18 cellular contexts compared by ENCODE assay signal in the genomic region with DNA sequence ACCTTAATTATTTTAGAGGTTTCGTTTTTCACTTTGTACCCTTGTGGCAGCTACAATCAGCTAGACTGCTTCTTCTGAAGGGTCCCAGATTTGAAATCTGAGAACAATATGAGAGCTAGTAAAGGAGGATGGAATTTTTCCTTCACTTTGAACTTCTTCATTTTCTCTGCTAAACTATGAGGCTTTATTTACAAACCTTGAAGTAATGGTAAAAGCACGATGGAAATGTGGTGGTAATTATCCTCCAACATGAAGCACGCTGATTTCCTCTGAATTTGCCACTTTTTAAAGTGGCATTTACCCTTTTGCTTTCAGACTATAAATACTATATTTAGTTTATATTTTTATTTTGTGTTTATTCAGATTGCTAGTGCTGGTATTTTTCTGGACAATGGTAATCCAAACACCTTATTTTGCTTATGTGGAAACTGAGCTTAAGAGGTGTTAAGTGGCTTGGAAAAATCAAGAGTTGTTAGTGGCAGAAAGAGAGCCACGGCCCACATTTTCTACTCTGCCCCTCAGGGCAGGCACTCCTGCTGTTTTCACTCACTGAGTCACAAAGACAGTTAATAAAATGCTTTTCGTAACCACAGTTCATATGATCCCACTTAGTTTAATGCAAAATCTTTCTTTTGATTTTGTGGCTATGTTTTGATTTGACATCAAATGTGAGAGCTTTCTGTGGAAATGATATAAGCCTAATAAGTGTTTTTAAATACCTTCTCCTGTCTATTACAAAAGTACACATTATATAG. TPM values are rescaled to one million over a fixed set of nuclear protein-coding genes. Genes with fewer than 3 reads are reported as not detected.
DNase-seq lines count a peak whose midpoint lies in the region; ATAC-seq, FAIRE-seq and TF ChIP-seq lines count a peak whose summit lies in the region.
"Had no signal": no experiment of that assay in that cellular context is flagged by ENCODE, and none has a peak within 500 bp of the region (broad histone marks: within the 10 kb centered on the region; RNA-seq: fewer than 3 reads in every experiment).

No MANE protein-coding gene starts in this region.

- no peaks in the 10 kb centered on the region for H3K9me3 ChIP-seq in hepatocyte (ENCODE audit: low read depth)
- H3K9me3 ChIP-seq: BE2C had no signal

- H3K9me2 ChIP-seq in hepatocyte (replicated peaks; ENCODE audit: insufficient read depth) (no peaks in the 10 kb centered on the region), GM23338 (ENCODE audit: insufficient read depth) (no peaks in the 10 kb centered on the region)

- H3K27ac Mint-ChIP-seq in glutamatergic neuron (ENCODE audit: unreplicated experiment) (no peak overlapping the region), GM23338 (no peak overlapping the region)
- H3K27ac Mint-ChIP-seq: activated T-cell treated with anti-CD3 and anti-CD28 coated beads, Interleukin-2, amount 50 U/mL, for 72 hours had no signal

- ATAC-seq in HG02798 (IDR thresholded peaks at IDR 0.05; ENCODE audit: poor library complexity, unreplicated experiment): no peak
- ATAC-seq in GM23338: no peak
- ATAC-seq: activated CD4-positive, CD25-positive, alpha-beta regulatory T cell treated with anti-CD3 and anti-CD28 coated beads, Interleukin-2, amount 50 U/mL, for 24 hours; activated T-cell treated with anti-CD3 and anti-CD28 coated beads, Interleukin-2, amount 50 U/mL, for 72 hours had no signal

- no peak for FAIRE-seq in urothelium cell line (lab: Jason Lieb, UNC)

- H3K36me3 Mint-ChIP-seq in glutamatergic neuron (ENCODE audit: unreplicated experiment): no peaks in the 10 kb centered on the region
- H3K36me3 Mint-ChIP-seq in GM23338 (ENCODE audit: low read depth): no peaks in the 10 kb centered on the region

- H3K4me1 ChIP-seq in KMS-11 (ENCODE audit: low read depth, poor library complexity, severe bottlenecking): peaks cover 24% of the 10 kb centered on the region
- H3K4me1 ChIP-seq in hepatocyte (ENCODE audit: insufficient read depth): peaks cover 8% of the 10 kb centered on the region
- no peaks in the 10 kb centered on the region for H3K4me1 ChIP-seq in GM23338 (ENCODE audit: insufficient read depth)
- H3K4me1 ChIP-seq: BE2C had no signal

- 27% methylated on average over 5 of the region's 5 CpGs for WGBS in hepatocyte (ENCODE audit: low lambda C conversion rate, missing lambda C conversion rate)

- TF ChIP-seq CTCF in AG09309 (IDR thresholded peaks at IDR 0.05; ENCODE audit: control insufficient read depth, insufficient read depth, low read depth, low read length, missing control alignments) (no peak), KMS-11 (conservative IDR thresholded peaks at IDR 0.05; ENCODE audit: low read depth, low read length) (no peak), hepatocyte (IDR thresholded peaks at IDR 0.05; ENCODE audit: poor library complexity) (no peak), glutamatergic neuron (IDR thresholded peaks at IDR 0.05; ENCODE audit: partially characterized antibody, unreplicated experiment) (no peak), GM23338 (conservative IDR thresholded peaks at IDR 0.05; ENCODE audit: low read depth in 2 of 2) (no peak)

- no peak overlapping the region for H3K4me3 Mint-ChIP-seq in glutamatergic neuron (ENCODE audit: unreplicated experiment)
- no peak overlapping the region for H3K4me3 Mint-ChIP-seq in GM23338
- H3K4me3 Mint-ChIP-seq: activated T-cell treated with anti-CD3 and anti-CD28 coated beads, Interleukin-2, amount 50 U/mL, for 72 hours had no signal

- H4K20me1 ChIP-seq in KMS-11 (ENCODE audit: insufficient read depth) (no peaks in the 10 kb centered on the region), hepatocyte (ENCODE audit: insufficient read depth, poor library complexity, severe bottlenecking) (no peaks in the 10 kb centered on the region), GM23338 (replicated peaks; ENCODE audit: insufficient read depth) (no peaks in the 10 kb centered on the region)

- H3K4me3 ChIP-seq in AG09309 (ENCODE audit: control insufficient read depth, low read depth, low read length): no peak overlapping the region
- no peak overlapping the region for H3K4me3 ChIP-seq in KMS-11 (IDR thresholded peaks at IDR 0.05; ENCODE audit: insufficient read depth, low read depth, low read length)
- no peak overlapping the region for H3K4me3 ChIP-seq in hepatocyte
- no peak overlapping the region for H3K4me3 ChIP-seq in GM23338

- H3K79me2 ChIP-seq in KMS-11 (ENCODE audit: insufficient read depth, low read depth) (no peaks in the 10 kb centered on the region), hepatocyte (no peaks in the 10 kb centered on the region), GM23338 (replicated peaks; ENCODE audit: insufficient read depth) (no peaks in the 10 kb centered on the region)

- peak overlapping the region; percentile 25; the same call in 1 of the 2 replicates for H3K9ac ChIP-seq in KMS-11

- H2AFZ ChIP-seq in KMS-11 (ENCODE audit: low read depth) (peak overlapping the region; percentile 48), hepatocyte (no peak overlapping the region), GM23338 (no peak overlapping the region)

- H3K27me3 Mint-ChIP-seq in glutamatergic neuron (ENCODE audit: unreplicated experiment) (no peaks in the 10 kb centered on the region), GM23338 (ENCODE audit: insufficient read depth, low read depth, poor library complexity) (peaks cover 4% of the 10 kb centered on the region)

- H3K27me3 ChIP-seq in KMS-11 (ENCODE audit: insufficient read depth, low read depth): no peaks in the 10 kb centered on the region
- no peaks in the 10 kb centered on the region for H3K27me3 ChIP-seq in hepatocyte
- no peaks in the 10 kb centered on the region for H3K27me3 ChIP-seq in GM23338 (ENCODE audit: insufficient read depth)
- H3K27me3 ChIP-seq: BE2C had no signal

- H3K36me3 ChIP-seq in KMS-11 (ENCODE audit: insufficient read depth) (no peaks in the 10 kb centered on the region), hepatocyte (replicated peaks; ENCODE audit: insufficient read depth, low read depth) (no peaks in the 10 kb centered on the region), GM23338 (ENCODE audit: insufficient read depth) (no peaks in the 10 kb centered on the region)
- H3K36me3 ChIP-seq: BE2C had no signal

- in situ Hi-C loops in SK-MEL-5 (cut with HindIII; ENCODE audit: low pct_unique_long_range_greater_than_20kb, low sequenced_read_pairs): no loop called here

- peaks cover 4% of the 10 kb centered on the region for H3K4me1 Mint-ChIP-seq in glutamatergic neuron (ENCODE audit: low read depth, unreplicated experiment)
- no peaks in the 10 kb centered on the region; the same call in 2 of the 3 replicates for H3K4me1 Mint-ChIP-seq in GM23338

- H3K4me2 ChIP-seq in KMS-11: peak overlapping the region; percentile 53
- peak overlapping the region; percentile 20 for H3K4me2 ChIP-seq in hepatocyte
- H3K4me2 ChIP-seq in GM23338: no peak overlapping the region

- H3K9me3 Mint-ChIP-seq in glutamatergic neuron (ENCODE audit: unreplicated experiment) (peaks cover 2% of the 10 kb centered on the region), GM23338 (no peaks in the 10 kb centered on the region)
- H3K9me3 Mint-ChIP-seq: activated T-cell treated with anti-CD3 and anti-CD28 coated beads, Interleukin-2, amount 50 U/mL, for 72 hours had no signal

- DNase-seq in AG09309 (ENCODE audit: low read depth): peak; percentile 46
- DNase-seq in SK-MEL-5 (ENCODE audit: low read depth, low spot score): peak; percentile 72
- DNase-seq in hepatocyte (ENCODE audit: low spot score): no peak
- no peak for DNase-seq in urothelium cell line (ENCODE audit: low spot score)
- no peak for DNase-seq in glutamatergic neuron
- no peak for DNase-seq in GM23338 (ENCODE audit: low spot score)
- DNase-seq: activated T-cell treated with anti-CD3 and anti-CD28 coated beads, Interleukin-2, amount 50 U/mL, for 72 hours; BE2C; GF-D8; midbrain; NCI-H1092; NCI-H748 treated with DMSO at 0.1 percent for 48 hours; stimulated activated CD4-positive, alpha-beta T cell treated with anti-CD3 and anti-CD28 coated beads, Interleukin-2, amount 100 ng/mL, for 48 hours; stimulated activated naive CD4-positive, alpha-beta T cell had no signal

- no peaks in the 10 kb centered on the region for H3F3A ChIP-seq in GM23338 (replicated peaks; ENCODE audit: low read depth)

- H3K27ac ChIP-seq in KMS-11 (peak overlapping the region; percentile 44), hepatocyte (peak overlapping the region; percentile 82), GM23338 (ENCODE audit: low read depth) (no peak overlapping the region)

TF ChIP-seq in GM23338, 12 proteins besides CTCF, POLR2A, EP300 and RAD21 (continues in another document):
- TF ChIP-seq ZNF331 (CRISPR knock-in tag; IDR thresholded peaks at IDR 0.05; ENCODE audit: low read depth) (no peak), EZH2 (IDR thresholded peaks at IDR 0.05; ENCODE audit: low read depth, unreplicated experiment) (no peak)

RNA-seq across cellular contexts. Expression of a gene that starts 2.7 kb away (rescaled TPM):
- total RNA-seq in SK-MEL-5 (2014; rRNA removed; shearing (Covaris generic)): 0.45 TPM in 1 of 2 replicates, not detected in the other
- not detected in 2 replicates for polyA plus RNA-seq in SK-MEL-5 (2015; cell fraction: cytosol; rRNA removed)
- not detected in 2 replicates for polyA plus RNA-seq in SK-MEL-5 (2015; cell fraction: nucleus; rRNA removed)
- total RNA-seq in hepatocyte: not detected in 2 replicates
- not detected in 2 replicates for polyA plus RNA-seq in hepatocyte
- total RNA-seq in glutamatergic neuron (ENCODE audit: unreplicated experiment): not detected
- total RNA-seq in GM23338 (2014; rRNA removed; shearing (Covaris generic)): not detected in 2 replicates
- not detected in 2 replicates for polyA plus RNA-seq in GM23338 (2016; fragmentation: Nextera tagmentation; extraction: Ambion mirVana)
- total RNA-seq: activated T-cell treated with anti-CD3 and anti-CD28 coated beads, Interleukin-2, amount 50 U/mL, for 72 hours; pulmonary artery endothelial cell had no signal

RNA-seq across cellular contexts. Expression of a gene that starts 5.2 kb away (rescaled TPM):
- total RNA-seq in SK-MEL-5 (2014; rRNA removed; shearing (Covaris generic)): 31.0 and 34.0 TPM in 2 replicates
- polyA plus RNA-seq in SK-MEL-5 (2015; cell fraction: cytosol; rRNA removed): 33.6 and 47.0 TPM in 2 replicates
- 17.8 and 19.8 TPM in 2 replicates for polyA plus RNA-seq in SK-MEL-5 (2015; cell fraction: nucleus; rRNA removed)
- total RNA-seq in hepatocyte (13.6 and 14.2 TPM in 2 replicates), glutamatergic neuron (ENCODE audit: unreplicated experiment) (15.4 TPM)
- polyA plus RNA-seq in hepatocyte (14.1 and 16.1 TPM in 2 replicates), GM23338 (2016; fragmentation: Nextera tagmentation; extraction: Ambion mirVana) (21.3 and 26.2 TPM in 2 replicates)
- total RNA-seq in GM23338 (2014; rRNA removed; shearing (Covaris generic)): 18.6 and 23.6 TPM in 2 replicates

RNA-seq across cellular contexts. Expression of a gene that starts 56.3 kb away (rescaled TPM):
- not detected in 2 replicates for total RNA-seq in SK-MEL-5 (2014; rRNA removed; shearing (Covaris generic))
- not detected in 2 replicates for polyA plus RNA-seq in SK-MEL-5 (2015; cell fraction: cytosol; rRNA removed)
- not detected in 2 replicates for polyA plus RNA-seq in SK-MEL-5 (2015; cell fraction: nucleus; rRNA removed)
- total RNA-seq in hepatocyte (198 and 298 TPM in 2 replicates), glutamatergic neuron (ENCODE audit: unreplicated experiment) (not detected)
- polyA plus RNA-seq in hepatocyte (284 and 303 TPM in 2 replicates), GM23338 (2016; fragmentation: Nextera tagmentation; extraction: Ambion mirVana) (not detected in 2 replicates)
- not detected in 2 replicates for total RNA-seq in GM23338 (2014; rRNA removed; shearing (Covaris generic))
- total RNA-seq: activated T-cell treated with anti-CD3 and anti-CD28 coated beads, Interleukin-2, amount 50 U/mL, for 72 hours; pulmonary artery endothelial cell had no signal

Comparison
In these comparisons a context has a peak if more than half of its experiments do, and no peak if none do; other contexts are left out.
1. DNase-seq: peak in AG09309 (single experiment) and SK-MEL-5 (single experiment); none in hepatocyte (single experiment), urothelium cell line (single experiment), glutamatergic neuron (single experiment) and GM23338 (single experiment).
2. RNA of a gene that starts 56.3 kb away (total RNA-seq): 198 to 298 TPM in hepatocyte; not detected in SK-MEL-5, not detected in glutamatergic neuron (single experiment) and not detected in GM23338; every median in the first group is over 100 times any median in the second.